In the genomic region with DNA sequence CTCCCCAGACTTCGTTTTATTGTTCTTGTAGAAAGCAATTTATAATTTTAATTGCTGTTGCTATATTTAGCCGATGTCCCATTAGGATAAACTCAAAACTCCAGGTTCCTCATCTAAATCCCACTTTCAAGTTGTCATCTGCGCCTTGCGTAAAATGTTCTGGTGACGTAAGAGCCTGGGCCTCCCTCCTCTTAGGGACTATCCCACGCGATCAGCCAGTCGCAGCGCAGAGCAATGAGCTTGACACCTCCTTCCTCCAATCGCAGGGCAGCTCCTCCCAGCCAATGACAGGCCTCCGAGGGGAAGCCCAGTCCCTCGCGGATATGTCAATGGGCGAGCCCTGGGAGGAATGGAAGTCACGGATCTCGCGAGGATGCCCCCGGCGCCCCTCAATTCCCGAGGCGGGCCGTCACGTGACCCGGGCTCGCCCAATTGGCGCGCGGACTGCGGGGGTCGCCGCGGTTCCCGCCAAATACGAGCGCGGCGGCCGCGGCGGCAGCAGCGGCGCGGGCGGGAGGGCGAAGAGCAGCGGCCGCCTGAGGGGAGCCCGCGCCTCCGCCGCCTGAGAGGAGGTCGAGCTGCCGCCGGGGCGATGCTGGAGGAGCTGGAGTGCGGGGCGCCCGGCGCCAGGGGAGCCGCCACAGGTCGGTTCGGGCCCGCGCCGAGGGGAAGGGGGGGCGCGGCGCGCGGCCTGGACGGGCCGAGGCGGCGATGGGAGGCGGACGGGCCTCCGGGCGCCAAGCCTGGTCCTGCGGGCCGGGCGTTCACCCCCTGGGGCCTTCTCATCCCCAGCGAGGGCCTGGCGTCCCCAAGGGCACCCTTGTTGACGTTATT, we compare ENCODE assay signal across 8 cellular contexts. TPM values are rescaled to one million over a fixed set of nuclear protein-coding genes. Genes with fewer than 3 reads are reported as not detected.
A peak's percentile ranks its signal among the peaks of the same experiment; 100 is the strongest.
DNase-seq lines count a peak whose midpoint lies in the region; ATAC-seq and TF ChIP-seq lines count a peak whose summit lies in the region.

A gene with protein sequence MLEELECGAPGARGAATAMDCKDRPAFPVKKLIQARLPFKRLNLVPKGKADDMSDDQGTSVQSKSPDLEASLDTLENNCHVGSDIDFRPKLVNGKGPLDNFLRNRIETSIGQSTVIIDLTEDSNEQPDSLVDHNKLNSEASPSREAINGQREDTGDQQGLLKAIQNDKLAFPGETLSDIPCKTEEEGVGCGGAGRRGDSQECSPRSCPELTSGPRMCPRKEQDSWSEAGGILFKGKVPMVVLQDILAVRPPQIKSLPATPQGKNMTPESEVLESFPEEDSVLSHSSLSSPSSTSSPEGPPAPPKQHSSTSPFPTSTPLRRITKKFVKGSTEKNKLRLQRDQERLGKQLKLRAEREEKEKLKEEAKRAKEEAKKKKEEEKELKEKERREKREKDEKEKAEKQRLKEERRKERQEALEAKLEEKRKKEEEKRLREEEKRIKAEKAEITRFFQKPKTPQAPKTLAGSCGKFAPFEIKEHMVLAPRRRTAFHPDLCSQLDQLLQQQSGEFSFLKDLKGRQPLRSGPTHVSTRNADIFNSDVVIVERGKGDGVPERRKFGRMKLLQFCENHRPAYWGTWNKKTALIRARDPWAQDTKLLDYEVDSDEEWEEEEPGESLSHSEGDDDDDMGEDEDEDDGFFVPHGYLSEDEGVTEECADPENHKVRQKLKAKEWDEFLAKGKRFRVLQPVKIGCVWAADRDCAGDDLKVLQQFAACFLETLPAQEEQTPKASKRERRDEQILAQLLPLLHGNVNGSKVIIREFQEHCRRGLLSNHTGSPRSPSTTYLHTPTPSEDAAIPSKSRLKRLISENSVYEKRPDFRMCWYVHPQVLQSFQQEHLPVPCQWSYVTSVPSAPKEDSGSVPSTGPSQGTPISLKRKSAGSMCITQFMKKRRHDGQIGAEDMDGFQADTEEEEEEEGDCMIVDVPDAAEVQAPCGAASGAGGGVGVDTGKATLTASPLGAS (plus strand): TSS at position 470 of the 834 bp plus-strand sequence. CDS start 123 bp downstream, at position 593.

- DNase-seq in CMK (ENCODE audit: low read depth) (peak; percentile 100), GM20000 (ENCODE audit: low spot score) (peak; percentile 100), HT-29 (ENCODE audit: low spot score) (peak; percentile 94), NOMO-1 (lab: John Stamatoyannopoulos, UW; ENCODE audit: unreplicated experiment in 2 of 2) (peak; percentile 99), medulla oblongata (ENCODE audit: extremely low spot score) (peak; percentile 100)
- peak; percentile 97 to 98 (median 98) for DNase-seq in effector memory CD8-positive, alpha-beta T cell
- DNase-seq in stimulated activated CD8-positive, alpha-beta memory T cell treated with anti-CD3 and anti-CD28 coated beads, Interleukin-12 subunit alpha, Interleukin-12 subunit beta, amount 100 ng/mL, for 1 hour (ENCODE audit: low read depth) = peak; percentile 98

- peaks cover 33 to 35% of the 10 kb centered on the region in 2 donors for H3K4me1 Mint-ChIP-seq in effector memory CD8-positive, alpha-beta T cell (ENCODE audit: low read depth in 2 of 2)

- ATAC-seq in effector memory CD8-positive, alpha-beta T cell (replicated peaks) = peak; percentile 85

- peak within 1 kb of the TSS; percentile 96 to 98 for H3K27ac Mint-ChIP-seq in effector memory CD8-positive, alpha-beta T cell

- CTCF ChIA-PET in activated CD8-positive, alpha-beta memory T cell treated with anti-CD3 and anti-CD28 coated beads for 36 hours (lab: Charles Lee) = interaction anchor here (0.5 to 3.2 kb wide), 5 partner anchors 33 to 430 kb away, joined by 3 to 44 read pairs (median 4); partner anchors contain the start of gene MPND

- H3K9me3 Mint-ChIP-seq in effector memory CD8-positive, alpha-beta T cell = no peaks in the 10 kb centered on the region

- no peaks in the 10 kb centered on the region for H3K27me3 Mint-ChIP-seq in effector memory CD8-positive, alpha-beta T cell

- POLR2A ChIA-PET in activated CD8-positive, alpha-beta memory T cell treated with anti-CD3 and anti-CD28 coated beads for 36 hours (lab: Charles Lee) = interaction anchor here (0.6 to 1.3 kb wide), 4 partner anchors 9 to 156 kb away, joined by 3 read pairs; partner anchors contain the start of genes MPND and YJU2

- H3K4me3 Mint-ChIP-seq in effector memory CD8-positive, alpha-beta T cell = peak within 1 kb of the TSS; percentile 80 to 85

- TF ChIP-seq CTCF in GM20000 (IDR thresholded peaks at IDR 0.05; ENCODE audit: extremely low read depth, missing control alignments) = no peak

- H3K36me3 Mint-ChIP-seq in effector memory CD8-positive, alpha-beta T cell (ENCODE audit: insufficient read depth) = peaks cover 28% of the 10 kb centered on the region

RNA-seq across cellular contexts. Expression of the gene that starts here (rescaled TPM):
- total RNA-seq in HT-29 (2014; rRNA removed; shearing (Covaris generic)) = 49.7 and 63.7 TPM in 2 replicates
- 10 to 100 TPM; 81.1 to 89.0 TPM for total RNA-seq in activated CD8-positive, alpha-beta memory T cell treated with anti-CD3 and anti-CD28 coated beads for 36 hours

Comparison
In these comparisons a context has a peak if more than half of its experiments do, and no peak if none do; other contexts are left out.
1. Peak in every context shown above with its lines: DNase-seq and ATAC-seq.